ENCODE assay signal across 1 cellular context in the genomic region with DNA sequence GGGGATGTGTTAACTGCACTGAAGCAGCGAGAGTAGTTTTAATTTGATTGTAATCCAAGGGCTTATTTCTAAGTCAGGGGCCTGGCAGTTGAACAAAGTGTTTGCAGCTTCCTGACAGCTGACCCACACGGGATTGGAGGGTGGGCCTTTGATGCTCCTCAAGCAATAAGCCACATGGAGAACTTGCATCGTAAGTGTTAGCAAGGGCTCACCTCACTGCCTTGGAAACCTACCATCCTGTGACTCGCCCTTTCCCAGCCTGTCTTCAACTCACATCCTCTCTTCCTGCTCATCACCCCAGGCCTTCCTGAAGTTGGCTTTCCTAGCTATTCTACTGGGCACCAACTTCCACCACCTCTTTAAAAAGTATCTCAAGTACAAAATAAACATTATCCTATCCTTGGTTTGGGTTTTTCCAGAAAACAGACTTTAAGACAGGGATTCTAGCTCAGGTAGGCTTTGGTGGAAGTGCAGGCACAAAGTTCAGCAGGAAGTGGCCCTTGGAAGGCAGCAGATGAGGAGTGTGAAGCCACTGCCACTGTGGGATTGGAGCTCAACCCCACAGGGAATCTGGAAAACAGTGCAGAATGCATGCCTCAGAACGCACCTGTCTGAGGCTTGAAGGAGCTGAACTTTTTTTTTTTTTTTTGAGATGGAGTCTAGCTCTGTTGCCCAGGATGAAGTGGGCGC.
TF ChIP-seq lines count a peak whose summit lies in the region.

No MANE protein-coding gene starts in this region.

TF ChIP-seq in HCT116, 20 proteins besides CTCF, POLR2A, EP300 and RAD21:
- TF ChIP-seq TCF7L2 (IDR thresholded peaks at IDR 0.05; ENCODE audit: borderline replicate concordance, extremely low read depth, insufficient read depth, insufficient read length) (peak; percentile 50), CBX3 (IDR thresholded peaks at IDR 0.05; ENCODE audit: low read depth) (no peak), EZH2 (IDR thresholded peaks at IDR 0.05) (no peak)
